ENCODE assay signal across 21 cellular contexts in genomic region chr6:13474360-13474759, GRCh38. TPM values are rescaled to one million over a fixed set of nuclear protein-coding genes. Genes with fewer than 3 reads are reported as not detected.
DNase-seq lines count a peak whose midpoint lies in the region; ATAC-seq and TF ChIP-seq lines count a peak whose summit lies in the region.
"Had no signal": no experiment of that assay in that cellular context is flagged by ENCODE, and none has a peak within 500 bp of the region (broad histone marks: within the 10 kb centered on the region; RNA-seq: fewer than 3 reads in every experiment).

No MANE protein-coding gene starts in this region.

- H3K27me3 ChIP-seq in PC-3 (ENCODE audit: low read length) (no peaks in the 10 kb centered on the region), endodermal cell (ENCODE audit: control insufficient read depth, insufficient read depth, low read length, poor library complexity, severe bottlenecking) (no peaks in the 10 kb centered on the region)
- H3K27me3 ChIP-seq: BE2C, esophagus squamous epithelium, thyroid gland had no signal

- CTCF ChIA-PET in PC-3 (lab: Charles Lee) = interaction anchor here (0.6 kb wide), 1 partner anchor 34 kb away, joined by 3 read pairs; no protein-coding TSS in a partner anchor

- H3K9me3 ChIP-seq in PC-3 (ENCODE audit: low read length) = no peaks in the 10 kb centered on the region
- no peaks in the 10 kb centered on the region for H3K9me3 ChIP-seq in endodermal cell (ENCODE audit: control insufficient read depth, low read length)
- H3K9me3 ChIP-seq: BE2C, esophagus squamous epithelium, thyroid gland had no signal

- DNase-seq in EL = peak; percentile 26
- peak; percentile 96 for DNase-seq in PC-3
- peak; percentile 7 for DNase-seq in endodermal cell
- DNase-seq in memory B cell (ENCODE audit: low spot score in 2 of 2) = no peak
- no peak for DNase-seq in NCI-H1105 treated with DMSO at 0.1 percent for 48 hours (lab: John Stamatoyannopoulos, UW)
- DNase-seq in SW 1271 (lab: John Stamatoyannopoulos, UW) = no peak
- DNase-seq: activated CD4-positive, alpha-beta T cell treated with anti-CD3 and anti-CD28 coated beads, Interleukin-2, amount 10 ng/mL, durations not matched to agents 24 days and 14 days; activated CD8-positive, alpha-beta memory T cell treated with anti-CD3 and anti-CD28 coated beads, Interleukin-2, amount 50 U/mL, for 48 hours; activated effector memory CD4-positive, alpha-beta T cell treated with Interleukin-2 at 50 U/mL for 16 hours; BE2C; caudate nucleus; esophagus squamous epithelium; glutamatergic neuron; GOT3; NCI-H748 treated with DMSO at 0.1 percent for 48 hours; thyroid gland had no signal

- no peaks in the 10 kb centered on the region for H4K20me1 ChIP-seq in PC-3 (ENCODE audit: low read length)

- no peak overlapping the region for H2AFZ ChIP-seq in PC-3 (ENCODE audit: low read length)

- H3K27ac ChIP-seq in PC-3 (ENCODE audit: low read length) (peak overlapping the region; percentile 92), endodermal cell (ENCODE audit: low read depth, low read length) (no peak overlapping the region)
- H3K27ac ChIP-seq: thyroid gland had no signal

- no peaks in the 10 kb centered on the region for H3K9me2 ChIP-seq in PC-3 (replicated peaks; ENCODE audit: low read length)

- H3K27me3 Mint-ChIP-seq in endodermal cell (ENCODE audit: insufficient read depth) (peaks cover 2% of the 10 kb centered on the region), memory B cell (no peaks in the 10 kb centered on the region)
- H3K27me3 Mint-ChIP-seq: activated CD4-positive, alpha-beta T cell treated with anti-CD3 and anti-CD28 coated beads, Interleukin-2, amount 10 ng/mL, durations not matched to agents 24 days and 14 days had no signal

- no peak overlapping the region for H3K27ac Mint-ChIP-seq in endodermal cell
- H3K27ac Mint-ChIP-seq in memory B cell = peak overlapping the region; percentile 5
- H3K27ac Mint-ChIP-seq: activated CD4-positive, alpha-beta T cell treated with anti-CD3 and anti-CD28 coated beads, Interleukin-2, amount 10 ng/mL, durations not matched to agents 24 days and 14 days; stimulated activated effector memory CD8-positive, alpha-beta T cell treated with anti-CD3 and anti-CD28 coated beads, Interleukin-12 subunit alpha, Interleukin-12 subunit beta, amount 100 ng/mL, for 72 hours had no signal

- H3K9ac ChIP-seq in PC-3 (ENCODE audit: low read length) (peak overlapping the region; percentile 45), endodermal cell (ENCODE audit: extremely low read depth, low read length, poor library complexity, severe bottlenecking) (no peak overlapping the region)

- BruUV-seq in PC-3 (replicated peaks; lab: Mats Ljungman, UMichigan) = no TSS peak

- WGBS in endodermal cell (ENCODE audit: insufficient coverage in 1 of 2, insufficient read length in 1 of 2), 2 experiments = 83% methylated on average over 2 to 3 of the region's 3 CpGs

- no peak overlapping the region for H3K4me3 Mint-ChIP-seq in endodermal cell
- H3K4me3 Mint-ChIP-seq in memory B cell = peak overlapping the region; percentile 19
- H3K4me3 Mint-ChIP-seq: activated CD4-positive, alpha-beta T cell treated with anti-CD3 and anti-CD28 coated beads, Interleukin-2, amount 10 ng/mL, durations not matched to agents 24 days and 14 days; stimulated activated effector memory CD8-positive, alpha-beta T cell treated with anti-CD3 and anti-CD28 coated beads, Interleukin-12 subunit alpha, Interleukin-12 subunit beta, amount 100 ng/mL, for 72 hours had no signal

- peak; percentile 93 for ATAC-seq in PC-3
- no peak for ATAC-seq in memory B cell (ENCODE audit: low read depth)
- ATAC-seq in HG02973 (IDR thresholded peaks at IDR 0.05; ENCODE audit: unreplicated experiment) = no peak
- ATAC-seq: Panc1; sciatic nerve; stimulated activated effector memory CD8-positive, alpha-beta T cell treated with anti-CD3 and anti-CD28 coated beads, Interleukin-12 subunit alpha, Interleukin-12 subunit beta, amount 100 ng/mL, for 72 hours had no signal

- H3F3A ChIP-seq in PC-3 (ENCODE audit: low read length, unreplicated experiment) = peaks cover 4% of the 10 kb centered on the region

- TF ChIP-seq CTCF in PC-3 (conservative IDR thresholded peaks at IDR 0.05; ENCODE audit: low read depth, low read length) (no peak), endodermal cell (conservative IDR thresholded peaks at IDR 0.05) (no peak)

- intact Hi-C loops in PC-3 (cut with micrococcal nuclease) = no loop called here

- POLR2A ChIA-PET in PC-3 (lab: Charles Lee; ENCODE audit: unreplicated experiment) = interaction anchor here (0.6 to 0.7 kb wide), 2 partner anchors 13 to 53 kb away, joined by 3 to 5 read pairs; no protein-coding TSS in a partner anchor

- peaks cover 65% of the 10 kb centered on the region for H3K79me2 ChIP-seq in PC-3 (ENCODE audit: low read length)

- H3K4me3 ChIP-seq in PC-3 (ENCODE audit: low read length) (peak overlapping the region; percentile 25; the same call in 1 of the 2 replicates), endodermal cell (ENCODE audit: low read length) (no peak overlapping the region)
- H3K4me3 ChIP-seq: esophagus squamous epithelium, thyroid gland had no signal

- peak overlapping the region; percentile 67 for H3K4me2 ChIP-seq in PC-3 (ENCODE audit: low read length)

- peaks cover 38% of the 10 kb centered on the region for H3K4me1 ChIP-seq in PC-3 (ENCODE audit: insufficient read depth, low read length)
- no peaks in the 10 kb centered on the region for H3K4me1 ChIP-seq in endodermal cell (ENCODE audit: control insufficient read depth, insufficient read depth, low read length)
- H3K4me1 ChIP-seq: thyroid gland had no signal

- H3K36me3 Mint-ChIP-seq in endodermal cell (ENCODE audit: low read depth) (no peaks in the 10 kb centered on the region), memory B cell (peaks cover 20% of the 10 kb centered on the region)
- H3K36me3 Mint-ChIP-seq: stimulated activated effector memory CD8-positive, alpha-beta T cell treated with anti-CD3 and anti-CD28 coated beads, Interleukin-12 subunit alpha, Interleukin-12 subunit beta, amount 100 ng/mL, for 72 hours had no signal

- H3K9me3 Mint-ChIP-seq in endodermal cell (no peaks in the 10 kb centered on the region), memory B cell (no peaks in the 10 kb centered on the region)
- H3K9me3 Mint-ChIP-seq: stimulated activated effector memory CD8-positive, alpha-beta T cell treated with anti-CD3 and anti-CD28 coated beads, Interleukin-12 subunit alpha, Interleukin-12 subunit beta, amount 100 ng/mL, for 72 hours had no signal

- H3K36me3 ChIP-seq in PC-3 (ENCODE audit: low read depth, low read length) (peaks cover 16% of the 10 kb centered on the region; the same call in 1 of the 2 replicates), endodermal cell (ENCODE audit: control insufficient read depth, insufficient read depth, low read length) (no peaks in the 10 kb centered on the region)
- H3K36me3 ChIP-seq: BE2C, thyroid gland had no signal

- H3K4me1 Mint-ChIP-seq in endodermal cell (no peaks in the 10 kb centered on the region), memory B cell (peaks cover 35% of the 10 kb centered on the region)

RNA-seq across cellular contexts. Expression of gene GFOD1, which starts 13.0 kb away (rescaled TPM):
- 16.0 and 21.8 TPM in 2 replicates for total RNA-seq in PC-3 (2014; rRNA removed)
- 1 to 10 TPM in 1 of 2 donors, under 1 TPM in 1; 0.71 to 1.9 TPM for total RNA-seq in endodermal cell
- polyA plus RNA-seq in endodermal cell (2013, experiment 1 of 2) = 1.6 TPM
- polyA plus RNA-seq in endodermal cell (2013, experiment 2 of 2) = 1.5 TPM
- total RNA-seq: G401 had no signal

Comparison
In these comparisons a context has a peak if more than half of its experiments do, and no peak if none do; other contexts are left out.
1. DNase-seq: peak in EL (single experiment), PC-3 (single experiment) and endodermal cell (single experiment); none in memory B cell (0 of 2), NCI-H1105 treated with DMSO at 0.1 percent for 48 hours (single experiment) and SW 1271 (0 of 2).